Comparison of ENCODE assay signal across 8 cellular contexts in genomic region chr9:74497750-74498615, GRCh38. TPM values are rescaled to one million over a fixed set of nuclear protein-coding genes. Genes with fewer than 3 reads are reported as not detected.
DNase-seq lines count a peak whose midpoint lies in the region; ATAC-seq and TF ChIP-seq lines count a peak whose summit lies in the region.

No MANE protein-coding gene starts in this region.

- TF ChIP-seq POLR2A in ovary (IDR thresholded peaks at IDR 0.05) = no peak

- 1% methylated on average over 69 to 77 of the region's 77 CpGs for WGBS in ovary, 3 donors

- H3K4me1 ChIP-seq in ovary (ENCODE audit: insufficient read depth) = peaks cover 14% of the 10 kb centered on the region

- TF ChIP-seq CTCF in ovary (IDR thresholded peaks at IDR 0.05) = no peak

- no peaks in the 10 kb centered on the region for H3K27me3 ChIP-seq in ovary

- H3K4me3 ChIP-seq in ovary = peak overlapping the region; percentile 43

- H3K9me3 ChIP-seq in ovary = no peaks in the 10 kb centered on the region

- DNase-seq in EH (ENCODE audit: low read depth) (peak; percentile 19), head of caudate nucleus (peak in 40 of 42 donors; percentile 14 to 82 (median 48)), ovary (peak in 1 of 5 donors; percentile 30), NCI-H187 treated with DMSO at 0.1 percent for 48 hours (lab: John Stamatoyannopoulos, UW) (no peak), MV-4-11 (lab: John Stamatoyannopoulos, UW) (no peak), NCI-H1930 (lab: John Stamatoyannopoulos, UW) (no peak)
- DNase-seq in activated CD8-positive, alpha-beta memory T cell treated with anti-CD3 and anti-CD28 coated beads, Interleukin-2, amount 50 U/mL, for 48 hours = peak; percentile 57

- no peak for TF ChIP-seq EP300 in ovary (IDR thresholded peaks at IDR 0.05)

- H3K36me3 ChIP-seq in ovary = no peaks in the 10 kb centered on the region

- H3K27ac ChIP-seq in ovary = no peak overlapping the region

- intact Hi-C loops in head of caudate nucleus (cut with DNase I) (no loop called here), ovary (cut with DNase I) (no loop called here)

- ATAC-seq in HG02759 (IDR thresholded peaks at IDR 0.05; ENCODE audit: unreplicated experiment) = peak; percentile 22

RNA-seq across cellular contexts. Expression of gene RORB, which starts 0.8 kb away (rescaled TPM):
- total RNA-seq in ovary = 1 to 10 TPM in 1 of 7 donors, under 1 TPM in 6; 0.08 to 1.0 (median 0.53) TPM
- polyA plus RNA-seq in ovary = under 1 TPM; 0.10 to 0.60 TPM

Comparison
In these comparisons a context has a peak if more than half of its experiments do, and no peak if none do; other contexts are left out.
1. DNase-seq: peak in EH (single experiment), activated CD8-positive, alpha-beta memory T cell treated with anti-CD3 and anti-CD28 coated beads, Interleukin-2, amount 50 U/mL, for 48 hours (single experiment) and head of caudate nucleus (40 of 42); none in NCI-H187 treated with DMSO at 0.1 percent for 48 hours (single experiment), MV-4-11 (single experiment) and NCI-H1930 (0 of 2).